19 cellular contexts compared by ENCODE assay signal in genomic region chr2:168424112-168424951, GRCh38. TPM values are rescaled to one million over a fixed set of nuclear protein-coding genes. Genes with fewer than 3 reads are reported as not detected.
DNase-seq lines count a peak whose midpoint lies in the region; ATAC-seq and TF ChIP-seq lines count a peak whose summit lies in the region.
"Had no signal": no experiment of that assay in that cellular context is flagged by ENCODE, and none has a peak within 500 bp of the region (broad histone marks: within the 10 kb centered on the region; RNA-seq: fewer than 3 reads in every experiment).

No MANE protein-coding gene starts in this region.

- DNase-seq in NCI-H748 (lab: John Stamatoyannopoulos, UW; ENCODE audit: unreplicated experiment) = peak; percentile 12
- no peak for DNase-seq in NCI-H748 treated with DMSO at 0.1 percent for 48 hours (lab: John Stamatoyannopoulos, UW)
- peak; percentile 53 for DNase-seq in NCI-H2107 treated with DMSO at 0.1 percent for 48 hours (lab: John Stamatoyannopoulos, UW; ENCODE audit: unreplicated experiment)
- DNase-seq in brain microvascular endothelial cell = peak; percentile 27
- no peak for DNase-seq in neural crest cell (ENCODE audit: low read depth, low spot score)
- no peak for DNase-seq in psoas muscle
- DNase-seq in NCI-H345 (lab: John Stamatoyannopoulos, UW) = no peak
- no peak for DNase-seq in ureter (ENCODE audit: low spot score)
- DNase-seq: activated CD4-positive, alpha-beta memory T cell treated with anti-CD3 and anti-CD28 coated beads, Interleukin-2, amount 10 ng/mL, durations not matched to agents 7 days and 5 days; CD8-positive, alpha-beta T cell; GOT3; hippocampal formation; kidney glomerular epithelial cell; midbrain had no signal

- TF ChIP-seq CTCF in brain microvascular endothelial cell (IDR thresholded peaks at IDR 0.05; ENCODE audit: low read depth, low read length, missing control alignments) (no peak), neural crest cell (conservative IDR thresholded peaks at IDR 0.05) (no peak), psoas muscle (IDR thresholded peaks at IDR 0.05) (no peak)

- no peaks in the 10 kb centered on the region for H3K9me3 ChIP-seq in psoas muscle
- H3K9me3 ChIP-seq: ascending aorta had no signal

- intact Hi-C loops in psoas muscle (cut with DNase I) = no loop called here

- no peaks in the 10 kb centered on the region for H3K4me1 Mint-ChIP-seq in neural crest cell

- H3K9me3 Mint-ChIP-seq in neural crest cell = peaks cover 4% of the 10 kb centered on the region
- H3K9me3 Mint-ChIP-seq: type B pancreatic cell had no signal

- no peaks in the 10 kb centered on the region for H3K36me3 Mint-ChIP-seq in neural crest cell (ENCODE audit: low read depth)
- H3K36me3 Mint-ChIP-seq: CD8-positive, alpha-beta T cell; type B pancreatic cell had no signal

- H3K36me3 ChIP-seq in brain microvascular endothelial cell (replicated peaks) (no peaks in the 10 kb centered on the region), psoas muscle (ENCODE audit: insufficient read depth in 1 of 2, low read depth in 1 of 2) (no peaks in the 10 kb centered on the region)
- H3K36me3 ChIP-seq: ascending aorta had no signal

- H3K4me3 ChIP-seq in brain microvascular endothelial cell (ENCODE audit: low read depth, low read length) (no peak overlapping the region), psoas muscle (no peak overlapping the region)
- H3K4me3 ChIP-seq: ascending aorta had no signal

- in situ Hi-C loops in brain microvascular endothelial cell (cut with HindIII; ENCODE audit: low pct_ligation_motif_present, low sequenced_read_pairs) = no loop called here

- no peak overlapping the region for H3K27ac ChIP-seq in brain microvascular endothelial cell
- H3K27ac ChIP-seq in psoas muscle = no peak overlapping the region
- H3K27ac ChIP-seq: ascending aorta, epithelial cell of prostate had no signal

- 26 to 58% (median 33%) methylated on average over 2 of the region's 2 CpGs for WGBS in psoas muscle, 3 donors

- H3K27me3 Mint-ChIP-seq in neural crest cell (ENCODE audit: low read depth) = no peaks in the 10 kb centered on the region
- H3K27me3 Mint-ChIP-seq: activated CD4-positive, alpha-beta memory T cell treated with anti-CD3 and anti-CD28 coated beads, Interleukin-2, amount 10 ng/mL, durations not matched to agents 7 days and 5 days; dendritic cell treated with granulocyte-macrophage colony-stimulating factor and Interleukin-4, amounts not matched to agents 40 ng/mL and 50 ng/mL, for 4 days had no signal

- no peaks in the 10 kb centered on the region for H3K4me1 ChIP-seq in psoas muscle
- H3K4me1 ChIP-seq: ascending aorta had no signal

- no peak for ATAC-seq in psoas muscle
- ATAC-seq: CD8-positive, alpha-beta T cell had no signal

- H3K4me3 Mint-ChIP-seq in neural crest cell = no peak overlapping the region
- H3K4me3 Mint-ChIP-seq: activated CD4-positive, alpha-beta memory T cell treated with anti-CD3 and anti-CD28 coated beads, Interleukin-2, amount 10 ng/mL, durations not matched to agents 7 days and 5 days; CD8-positive, alpha-beta T cell; dendritic cell treated with granulocyte-macrophage colony-stimulating factor and Interleukin-4, amounts not matched to agents 40 ng/mL and 50 ng/mL, for 4 days; type B pancreatic cell had no signal

- H3K27ac Mint-ChIP-seq in neural crest cell (ENCODE audit: unreplicated experiment) = peak overlapping the region; percentile 11
- H3K27ac Mint-ChIP-seq: activated CD4-positive, alpha-beta memory T cell treated with anti-CD3 and anti-CD28 coated beads, Interleukin-2, amount 10 ng/mL, durations not matched to agents 7 days and 5 days; activated T-helper 2 cell treated with anti-CD3 and anti-CD28 coated beads, Interferon-gamma antibody, Interleukin-2, Interleukin-4, amounts not matched to agents 10 μg/mL and 5 μg/mL and 100 μg/mL, durations not matched to agents 14 hours and 24 hours and 36 hours; CD8-positive, alpha-beta T cell; dendritic cell treated with granulocyte-macrophage colony-stimulating factor and Interleukin-4, amounts not matched to agents 40 ng/mL and 50 ng/mL, for 4 days; type B pancreatic cell had no signal

- H3K27me3 ChIP-seq in brain microvascular endothelial cell (replicated peaks) (no peaks in the 10 kb centered on the region), psoas muscle (ENCODE audit: insufficient read depth in 3 of 3, low read length in 2 of 3) (no peaks in the 10 kb centered on the region)
- H3K27me3 ChIP-seq: ascending aorta had no signal

RNA-seq across cellular contexts. Expression of gene CERS6, which starts 31.7 kb away (rescaled TPM):
- total RNA-seq in neural crest cell (27.2 and 27.4 TPM in 2 replicates), psoas muscle (10 to 100 TPM; 11.2 to 18.1 (median 13.5) TPM), ureter (29.3 TPM)
- 1 to 10 TPM; 4.8 to 6.9 (median 4.8) TPM for polyA plus RNA-seq in psoas muscle

Comparison
In these comparisons a context has a peak if more than half of its experiments do, and no peak if none do; other contexts are left out.
1. DNase-seq: peak in NCI-H748 (single experiment), NCI-H2107 treated with DMSO at 0.1 percent for 48 hours (single experiment) and brain microvascular endothelial cell (single experiment); none in NCI-H748 treated with DMSO at 0.1 percent for 48 hours (single experiment), neural crest cell (single experiment), psoas muscle (0 of 2), NCI-H345 (single experiment) and ureter (single experiment).